ENCODE assay signal across 10 cellular contexts in genomic region chr18:79924814-79925655, GRCh38. TPM values are rescaled to one million over a fixed set of nuclear protein-coding genes. Genes with fewer than 3 reads are reported as not detected.
DNase-seq lines count a peak whose midpoint lies in the region; ATAC-seq lines count a peak whose summit lies in the region.
"Had no signal": no experiment of that assay in that cellular context is flagged by ENCODE, and none has a peak within 500 bp of the region (broad histone marks: within the 10 kb centered on the region; RNA-seq: fewer than 3 reads in every experiment).

No MANE protein-coding gene starts in this region.

- DNase-seq in G401 (ENCODE audit: low spot score), result peak; percentile 94
- peak; percentile 40 for DNase-seq in NCI-H2171 (lab: John Stamatoyannopoulos, UW)
- DNase-seq in head of caudate nucleus, result peak in 41 of 42 donors; percentile 30 to 88 (median 67)
- peak in 6 of 10 donors; percentile 22 to 85 (median 61) for DNase-seq in posterior cingulate gyrus
- DNase-seq: CD4-positive, CD25-positive, alpha-beta regulatory T cell; NCI-H1436 treated with DMSO at 0.1 percent for 48 hours had no signal

- no peak overlapping the region for H3K27ac Mint-ChIP-seq in stimulated activated memory B cell treated with anti-CD40 and anti-IgM and Interleukin-4, amounts not matched to agents 10 μg/mL and 1 μg/mL and 100 μg/mL, for 72 hours
- H3K27ac Mint-ChIP-seq: CD4-positive, CD25-positive, alpha-beta regulatory T cell had no signal

- peaks cover 75% of the 10 kb centered on the region for H3K36me3 Mint-ChIP-seq in stimulated activated memory B cell treated with anti-CD40 and anti-IgM and Interleukin-4, amounts not matched to agents 10 μg/mL and 1 μg/mL and 100 μg/mL, for 72 hours

- in situ Hi-C loops in G401 (cut with HindIII; ENCODE audit: low sequenced_read_pairs), result no loop called here

- H3K4me3 Mint-ChIP-seq in stimulated activated memory B cell treated with anti-CD40 and anti-IgM and Interleukin-4, amounts not matched to agents 10 μg/mL and 1 μg/mL and 100 μg/mL, for 72 hours, result no peak overlapping the region
- H3K4me3 Mint-ChIP-seq: CD4-positive, CD25-positive, alpha-beta regulatory T cell had no signal

- no peak for ATAC-seq in stimulated activated memory B cell treated with anti-CD40 and anti-IgM and Interleukin-4, amounts not matched to agents 10 μg/mL and 1 μg/mL and 100 μg/mL, for 72 hours
- no peak for ATAC-seq in HG03571 (IDR thresholded peaks at IDR 0.05; ENCODE audit: unreplicated experiment)
- ATAC-seq in HG03442 (IDR thresholded peaks at IDR 0.05; ENCODE audit: unreplicated experiment), result no peak
- ATAC-seq in GM18873 (IDR thresholded peaks at IDR 0.05; ENCODE audit: low FRiP score, unreplicated experiment), result no peak

- H3K27me3 Mint-ChIP-seq in stimulated activated memory B cell treated with anti-CD40 and anti-IgM and Interleukin-4, amounts not matched to agents 10 μg/mL and 1 μg/mL and 100 μg/mL, for 72 hours, result no peaks in the 10 kb centered on the region
- H3K27me3 Mint-ChIP-seq: CD4-positive, CD25-positive, alpha-beta regulatory T cell had no signal

- H3K4me1 Mint-ChIP-seq in stimulated activated memory B cell treated with anti-CD40 and anti-IgM and Interleukin-4, amounts not matched to agents 10 μg/mL and 1 μg/mL and 100 μg/mL, for 72 hours, result peaks cover 21% of the 10 kb centered on the region

- peaks cover 17% of the 10 kb centered on the region for H3K9me3 Mint-ChIP-seq in stimulated activated memory B cell treated with anti-CD40 and anti-IgM and Interleukin-4, amounts not matched to agents 10 μg/mL and 1 μg/mL and 100 μg/mL, for 72 hours

- intact Hi-C loops in head of caudate nucleus (cut with DNase I) (no loop called here), posterior cingulate gyrus (cut with DNase I) (no loop called here)

RNA-seq across cellular contexts. Expression of gene SLC66A2, which starts 26.4 kb away (rescaled TPM):
- total RNA-seq in G401 (2014; rRNA removed; shearing (Covaris generic)), result 65.7 and 94.9 TPM in 2 replicates

RNA-seq across cellular contexts. Expression of gene HSBP1L1, which starts 39.4 kb away (rescaled TPM):
- 31.6 and 32.7 TPM in 2 replicates for total RNA-seq in G401 (2014; rRNA removed; shearing (Covaris generic))

Comparison
In these comparisons a context has a peak if more than half of its experiments do, and no peak if none do; other contexts are left out.
1. DNase-seq: peak in every context shown above with its lines; median percentile 94 in G401; 67 in head of caudate nucleus; 61 in posterior cingulate gyrus; 40 in NCI-H2171.